In genomic region chr13:114185182-114185971, GRCh38 we compare ENCODE assay signal across 1 cellular context.
TF ChIP-seq lines count a peak whose summit lies in the region.

No MANE protein-coding gene starts in this region.

TF ChIP-seq in H1, 55 proteins besides CTCF, POLR2A, EP300 and RAD21:
- TF ChIP-seq USF2 (IDR thresholded peaks at IDR 0.05; ENCODE audit: low read length) (no peak), SIRT6 (IDR thresholded peaks at IDR 0.05; ENCODE audit: low read length) (no peak), NANOG (IDR thresholded peaks at IDR 0.05; ENCODE audit: insufficient read depth, low read depth, low read length, poor library complexity, severe bottlenecking) (no peak), HDAC2 (IDR thresholded peaks at IDR 0.05; ENCODE audit: borderline replicate concordance in 1 of 2, low read depth in 2 of 2, low read length in 2 of 2) (no peak), POLR2AphosphoS5 (IDR thresholded peaks at IDR 0.05; ENCODE audit: low read depth, low read length) (no peak), ATF3 (IDR thresholded peaks at IDR 0.05; ENCODE audit: insufficient read depth, low read depth, low read length) (no peak), FOSL1 (IDR thresholded peaks at IDR 0.05; ENCODE audit: insufficient read depth, low read depth, low read length) (no peak), RXRA (IDR thresholded peaks at IDR 0.05; ENCODE audit: insufficient read depth, low read depth, low read length) (no peak), CHD2 (IDR thresholded peaks at IDR 0.05; ENCODE audit: low read length) (no peak), CEBPB (IDR thresholded peaks at IDR 0.05; ENCODE audit: low read depth, low read length) (no peak), HDAC6 (IDR thresholded peaks at IDR 0.05; ENCODE audit: low read depth, low read length) (no peak), YY1 (IDR thresholded peaks at IDR 0.05; ENCODE audit: low read depth, low read length) (no peak), TCF12 (IDR thresholded peaks at IDR 0.05; ENCODE audit: low read depth, low read length) (no peak), CBX5 (IDR thresholded peaks at IDR 0.05; ENCODE audit: low read depth, low read length) (no peak), ZNF274 (IDR thresholded peaks at IDR 0.05; ENCODE audit: borderline replicate concordance, extremely low read depth, low read length) (no peak), TEAD4 (IDR thresholded peaks at IDR 0.05; ENCODE audit: low read depth, low read length) (no peak)
TF ChIP-seq in H1: peak in this region for 0.
